26 cellular contexts compared by ENCODE assay signal in genomic region chr15:65095747-65096104, GRCh38. TPM values are rescaled to one million over a fixed set of nuclear protein-coding genes. Genes with fewer than 3 reads are reported as not detected.
"Had no signal": no experiment of that assay in that cellular context is flagged by ENCODE, and none has a peak within 500 bp of the region (broad histone marks: within the 10 kb centered on the region; RNA-seq: fewer than 3 reads in every experiment).

No MANE protein-coding gene starts in this region.

- H3K27ac Mint-ChIP-seq: activated CD4-positive, alpha-beta T cell treated with anti-CD3 and anti-CD28 coated beads, Interleukin-2, amount 10 ng/mL, durations not matched to agents 7 days and 5 days; activated CD8-positive, alpha-beta memory T cell treated with anti-CD3 and anti-CD28 coated beads, Interleukin-2, amount 10 ng/mL, durations not matched to agents 7 days and 5 days; activated CD8-positive, alpha-beta T cell treated with anti-CD3 and anti-CD28 coated beads for 36 hours; dendritic cell treated with granulocyte-macrophage colony-stimulating factor and Interleukin-4, amounts not matched to agents 40 ng/mL and 50 ng/mL, for 4 days; naive B cell; stimulated activated memory B cell treated with anti-CD40 and anti-IgM and Interleukin-4, amounts not matched to agents 10 μg/mL and 1 μg/mL and 100 μg/mL, for 72 hours had no signal

- DNase-seq: activated CD4-positive, alpha-beta T cell treated with anti-CD3 and anti-CD28 coated beads, Interleukin-2, amount 10 ng/mL, durations not matched to agents 7 days and 5 days; activated CD4-positive, CD25-positive, alpha-beta regulatory T cell treated with anti-CD3 and anti-CD28 coated beads, Interleukin-2, amount 50 U/mL, for 72 hours; activated CD8-positive, alpha-beta memory T cell treated with anti-CD3 and anti-CD28 coated beads, Interleukin-2, amount 10 ng/mL, durations not matched to agents 7 days and 5 days; activated CD8-positive, alpha-beta T cell treated with anti-CD3 and anti-CD28 coated beads for 36 hours; activated gamma-delta T cell treated with Interleukin-2 at 50 U/mL for 16 hours; effector CD4-positive, alpha-beta T cell; hypothalamus; naive B cell; nucleus accumbens; stimulated activated CD4-positive, alpha-beta T cell treated with anti-CD3 and anti-CD28 coated beads, Interleukin-15, amount 100 ng/mL, for 24 hours; testis; upper lobe of right lung had no signal

- H3K4me3 Mint-ChIP-seq: activated CD4-positive, alpha-beta T cell treated with anti-CD3 and anti-CD28 coated beads, Interleukin-2, amount 10 ng/mL, durations not matched to agents 7 days and 5 days; activated CD8-positive, alpha-beta memory T cell treated with anti-CD3 and anti-CD28 coated beads, Interleukin-2, amount 10 ng/mL, durations not matched to agents 7 days and 5 days; activated CD8-positive, alpha-beta T cell treated with anti-CD3 and anti-CD28 coated beads for 36 hours; dendritic cell treated with granulocyte-macrophage colony-stimulating factor and Interleukin-4, amounts not matched to agents 40 ng/mL and 50 ng/mL, for 4 days; memory B cell; naive B cell; stimulated activated memory B cell treated with anti-CD40 and anti-IgM and Interleukin-4, amounts not matched to agents 10 μg/mL and 1 μg/mL and 100 μg/mL, for 72 hours had no signal

- H3K27me3 ChIP-seq: right lobe of liver, testis, upper lobe of right lung had no signal

- H3K4me1 Mint-ChIP-seq: activated CD4-positive, alpha-beta T cell treated with anti-CD3 and anti-CD28 coated beads, Interleukin-2, amount 10 ng/mL, durations not matched to agents 7 days and 5 days; activated CD8-positive, alpha-beta memory T cell treated with anti-CD3 and anti-CD28 coated beads, Interleukin-2, amount 10 ng/mL, durations not matched to agents 7 days and 5 days; memory B cell; naive B cell; stimulated activated memory B cell treated with anti-CD40 and anti-IgM and Interleukin-4, amounts not matched to agents 10 μg/mL and 1 μg/mL and 100 μg/mL, for 72 hours had no signal

- H3K9me3 Mint-ChIP-seq: activated CD4-positive, alpha-beta T cell treated with anti-CD3 and anti-CD28 coated beads, Interleukin-2, amount 10 ng/mL, durations not matched to agents 7 days and 5 days; activated CD8-positive, alpha-beta T cell treated with anti-CD3 and anti-CD28 coated beads for 36 hours; activated naive CD4-positive, alpha-beta T cell treated with anti-CD3 and anti-CD28 coated beads, Interleukin-2, amount 50 U/mL, for 72 hours; dendritic cell treated with granulocyte-macrophage colony-stimulating factor and Interleukin-4, amounts not matched to agents 40 ng/mL and 50 ng/mL, for 4 days; memory B cell; naive B cell; stimulated activated memory B cell treated with anti-CD40 and anti-IgM and Interleukin-4, amounts not matched to agents 10 μg/mL and 1 μg/mL and 100 μg/mL, for 72 hours had no signal

- H3K4me2 ChIP-seq: smooth muscle cell had no signal

- H3K4me1 ChIP-seq: upper lobe of right lung had no signal

- FAIRE-seq: frontal cortex, islet of Langerhans had no signal

- H3K4me3 ChIP-seq: mucosa of descending colon, right lobe of liver, smooth muscle cell, testis, upper lobe of right lung had no signal

- H3K36me3 Mint-ChIP-seq: activated CD8-positive, alpha-beta memory T cell treated with anti-CD3 and anti-CD28 coated beads, Interleukin-2, amount 10 ng/mL, durations not matched to agents 7 days and 5 days; activated naive CD4-positive, alpha-beta T cell treated with anti-CD3 and anti-CD28 coated beads, Interleukin-2, amount 50 U/mL, for 72 hours had no signal

- H3K27me3 Mint-ChIP-seq: activated CD4-positive, alpha-beta T cell treated with anti-CD3 and anti-CD28 coated beads, Interleukin-2, amount 10 ng/mL, durations not matched to agents 7 days and 5 days; activated CD8-positive, alpha-beta memory T cell treated with anti-CD3 and anti-CD28 coated beads, Interleukin-2, amount 10 ng/mL, durations not matched to agents 7 days and 5 days; activated CD8-positive, alpha-beta T cell treated with anti-CD3 and anti-CD28 coated beads for 36 hours; dendritic cell treated with granulocyte-macrophage colony-stimulating factor and Interleukin-4, amounts not matched to agents 40 ng/mL and 50 ng/mL, for 4 days; memory B cell; naive B cell; stimulated activated memory B cell treated with anti-CD40 and anti-IgM and Interleukin-4, amounts not matched to agents 10 μg/mL and 1 μg/mL and 100 μg/mL, for 72 hours had no signal

- ATAC-seq: activated CD8-positive, alpha-beta memory T cell treated with anti-CD3 and anti-CD28 coated beads, Interleukin-2, amount 10 ng/mL, durations not matched to agents 7 days and 5 days; activated CD8-positive, alpha-beta T cell treated with anti-CD3 and anti-CD28 coated beads for 36 hours; activated naive CD4-positive, alpha-beta T cell treated with anti-CD3 and anti-CD28 coated beads, Interleukin-2, amount 50 U/mL, for 72 hours; SK-N-SH treated with all-trans-retinoic acid at 6 μM for 48 hours; stimulated activated memory B cell treated with anti-CD40 and anti-IgM and Interleukin-4, amounts not matched to agents 10 μg/mL and 1 μg/mL and 100 μg/mL, for 72 hours had no signal

- H3K27ac ChIP-seq: testis, upper lobe of right lung, VCaP had no signal

- H3K9me3 ChIP-seq: mucosa of descending colon, right lobe of liver, testis, upper lobe of right lung had no signal

RNA-seq across cellular contexts. Expression of gene KBTBD13, which starts 19.2 kb away (rescaled TPM):
- total RNA-seq: activated CD4-positive, alpha-beta T cell treated with anti-CD3 and anti-CD28 coated beads, Interleukin-2, amount 10 ng/mL, durations not matched to agents 7 days and 5 days; activated CD8-positive, alpha-beta memory T cell treated with anti-CD3 and anti-CD28 coated beads, Interleukin-2, amount 10 ng/mL, durations not matched to agents 7 days and 5 days; activated CD8-positive, alpha-beta T cell treated with anti-CD3 and anti-CD28 coated beads for 36 hours; activated naive CD4-positive, alpha-beta T cell treated with anti-CD3 and anti-CD28 coated beads, Interleukin-2, amount 50 U/mL, for 72 hours; cerebellum; frontal cortex; lower leg skin; right lobe of liver; smooth muscle cell; T-helper 2 cell treated with Interferon-gamma antibody and Interleukin-4, amounts not matched to agents 100 ng/mL and 5 ng/mL, for 36 hours; upper lobe of right lung had no signal

RNA-seq across cellular contexts. Expression of gene RASL12, which starts 27.9 kb away (rescaled TPM):
- total RNA-seq: activated CD4-positive, alpha-beta T cell treated with anti-CD3 and anti-CD28 coated beads, Interleukin-2, amount 10 ng/mL, durations not matched to agents 7 days and 5 days; activated CD8-positive, alpha-beta memory T cell treated with anti-CD3 and anti-CD28 coated beads, Interleukin-2, amount 10 ng/mL, durations not matched to agents 7 days and 5 days; activated CD8-positive, alpha-beta T cell treated with anti-CD3 and anti-CD28 coated beads for 36 hours; activated naive CD4-positive, alpha-beta T cell treated with anti-CD3 and anti-CD28 coated beads, Interleukin-2, amount 50 U/mL, for 72 hours; T-helper 2 cell treated with Interferon-gamma antibody and Interleukin-4, amounts not matched to agents 100 ng/mL and 5 ng/mL, for 36 hours had no signal

RNA-seq across cellular contexts. Expression of gene SLC51B, which starts 50.5 kb away (rescaled TPM):
- total RNA-seq: activated CD4-positive, alpha-beta T cell treated with anti-CD3 and anti-CD28 coated beads, Interleukin-2, amount 10 ng/mL, durations not matched to agents 7 days and 5 days; activated CD8-positive, alpha-beta memory T cell treated with anti-CD3 and anti-CD28 coated beads, Interleukin-2, amount 10 ng/mL, durations not matched to agents 7 days and 5 days; activated CD8-positive, alpha-beta T cell treated with anti-CD3 and anti-CD28 coated beads for 36 hours; activated naive CD4-positive, alpha-beta T cell treated with anti-CD3 and anti-CD28 coated beads, Interleukin-2, amount 50 U/mL, for 72 hours; cerebellum; frontal cortex; smooth muscle cell; T-helper 2 cell treated with Interferon-gamma antibody and Interleukin-4, amounts not matched to agents 100 ng/mL and 5 ng/mL, for 36 hours had no signal
